ENCODE assay signal across 9 cellular contexts in the genomic region with DNA sequence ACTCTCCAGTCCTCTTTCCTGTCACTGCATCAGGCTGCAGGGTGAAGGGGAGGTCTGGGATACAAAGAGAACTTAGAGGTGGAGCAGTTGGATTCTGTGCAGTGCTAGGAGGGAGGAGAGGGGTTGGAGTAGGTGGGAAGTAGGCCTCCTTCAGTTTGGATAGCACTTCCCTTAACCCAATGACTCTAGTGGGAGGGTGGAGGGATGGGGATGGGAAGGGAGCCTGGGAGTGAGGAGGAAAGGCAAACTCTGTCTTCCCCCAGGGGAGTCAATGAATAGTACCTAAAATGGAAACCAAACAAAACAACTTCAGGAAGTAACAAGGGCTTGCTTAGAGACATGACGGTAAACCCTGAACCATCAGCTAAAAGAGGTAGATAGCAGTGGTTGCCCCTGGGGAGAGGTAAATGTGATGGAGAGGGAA. TPM values are rescaled to one million over a fixed set of nuclear protein-coding genes. Genes with fewer than 3 reads are reported as not detected.
DNase-seq lines count a peak whose midpoint lies in the region; ATAC-seq and TF ChIP-seq lines count a peak whose summit lies in the region.
"Had no signal": no experiment of that assay in that cellular context is flagged by ENCODE, and none has a peak within 500 bp of the region (broad histone marks: within the 10 kb centered on the region; RNA-seq: fewer than 3 reads in every experiment).

No MANE protein-coding gene starts in this region.

- H3K27me3 ChIP-seq in right lobe of liver = no peaks in the 10 kb centered on the region

- peaks cover 10% of the 10 kb centered on the region for H3K4me1 Mint-ChIP-seq in T-helper 1 cell treated with Interleukin-12 subunit alpha and Interleukin-12 subunit beta and Interleukin-4 antibody, amounts not matched to agents 30 μg/mL and 1 μg/mL, for 36 hours (ENCODE audit: low read depth)
- H3K4me1 Mint-ChIP-seq in central memory CD8-positive, alpha-beta T cell = peaks cover 19% of the 10 kb centered on the region

- intact Hi-C loops in right lobe of liver (cut with DNase I) = no loop called here

- peak overlapping the region in 2 of 3 donors; percentile 13 to 32 for H3K27ac ChIP-seq in right lobe of liver
- H3K27ac ChIP-seq in temporal lobe (ENCODE audit: low read depth, low read length) = peak overlapping the region; percentile 93
- H3K27ac ChIP-seq: C4-2B had no signal

- no peak for DNase-seq in T-helper 1 cell
- no peak for DNase-seq in central memory CD8-positive, alpha-beta T cell (ENCODE audit: low spot score in 2 of 2)
- DNase-seq in right lobe of liver = no peak
- no peak for DNase-seq in NCI-H2227 treated with DMSO at 0.1 percent for 48 hours (lab: John Stamatoyannopoulos, UW)

- H3K4me3 ChIP-seq in right lobe of liver = no peak overlapping the region

- H3K9me3 ChIP-seq in right lobe of liver = no peaks in the 10 kb centered on the region

- no peak for TF ChIP-seq CTCF in right lobe of liver (IDR thresholded peaks at IDR 0.05)

- peaks cover 0 to 22% (median under 1%) of the 10 kb centered on the region in 4 donors for H3K4me1 ChIP-seq in right lobe of liver

- no peak for ATAC-seq in central memory CD8-positive, alpha-beta T cell (replicated peaks; ENCODE audit: extremely low read depth, poor library complexity, severe bottlenecking)
- ATAC-seq in right lobe of liver (peak in 2 of 4 donors; percentile 15 to 23), GM21515 (IDR thresholded peaks at IDR 0.05; ENCODE audit: unreplicated experiment) (no peak), HG02870 (IDR thresholded peaks at IDR 0.05; ENCODE audit: unreplicated experiment) (no peak)

- peaks cover 0 to 8% (median 0%) of the 10 kb centered on the region in 4 donors for H3K36me3 ChIP-seq in right lobe of liver

- no peak for TF ChIP-seq POLR2A in right lobe of liver (IDR thresholded peaks at IDR 0.05)

- H3K9me3 Mint-ChIP-seq in T-helper 1 cell treated with Interleukin-12 subunit alpha and Interleukin-12 subunit beta and Interleukin-4 antibody, amounts not matched to agents 30 μg/mL and 1 μg/mL, for 36 hours = no peaks in the 10 kb centered on the region
- H3K9me3 Mint-ChIP-seq in central memory CD8-positive, alpha-beta T cell = no peaks in the 10 kb centered on the region

- H3K27me3 Mint-ChIP-seq in T-helper 1 cell treated with Interleukin-12 subunit alpha and Interleukin-12 subunit beta and Interleukin-4 antibody, amounts not matched to agents 30 μg/mL and 1 μg/mL, for 36 hours (ENCODE audit: low read depth) = peaks cover 26% of the 10 kb centered on the region
- peaks cover 28% of the 10 kb centered on the region for H3K27me3 Mint-ChIP-seq in central memory CD8-positive, alpha-beta T cell

- peak overlapping the region; percentile 14 for H3K27ac Mint-ChIP-seq in T-helper 1 cell treated with Interleukin-12 subunit alpha and Interleukin-12 subunit beta and Interleukin-4 antibody, amounts not matched to agents 30 μg/mL and 1 μg/mL, for 36 hours
- no peak overlapping the region for H3K27ac Mint-ChIP-seq in central memory CD8-positive, alpha-beta T cell (ENCODE audit: low read depth)

- H3K4me3 Mint-ChIP-seq in T-helper 1 cell treated with Interleukin-12 subunit alpha and Interleukin-12 subunit beta and Interleukin-4 antibody, amounts not matched to agents 30 μg/mL and 1 μg/mL, for 36 hours = peak overlapping the region; percentile 60
- H3K4me3 Mint-ChIP-seq in central memory CD8-positive, alpha-beta T cell = peak overlapping the region; percentile 66

- 60% methylated on average over 1 of the region's 1 CpG for WGBS in right lobe of liver (ENCODE audit: insufficient coverage, low coverage, low lambda C conversion rate, missing lambda C conversion rate)

- H3K36me3 Mint-ChIP-seq in T-helper 1 cell treated with Interleukin-12 subunit alpha and Interleukin-12 subunit beta and Interleukin-4 antibody, amounts not matched to agents 30 μg/mL and 1 μg/mL, for 36 hours (ENCODE audit: low read depth) = no peaks in the 10 kb centered on the region
- no peaks in the 10 kb centered on the region for H3K36me3 Mint-ChIP-seq in central memory CD8-positive, alpha-beta T cell (ENCODE audit: insufficient read depth)

RNA-seq across cellular contexts. Expression of gene GSN, which starts 30.7 kb away (rescaled TPM):
- total RNA-seq in right lobe of liver (10 to 100 TPM; 23.1 to 96.9 (median 38.8) TPM), temporal lobe (18.2 TPM)
